In the genomic region with DNA sequence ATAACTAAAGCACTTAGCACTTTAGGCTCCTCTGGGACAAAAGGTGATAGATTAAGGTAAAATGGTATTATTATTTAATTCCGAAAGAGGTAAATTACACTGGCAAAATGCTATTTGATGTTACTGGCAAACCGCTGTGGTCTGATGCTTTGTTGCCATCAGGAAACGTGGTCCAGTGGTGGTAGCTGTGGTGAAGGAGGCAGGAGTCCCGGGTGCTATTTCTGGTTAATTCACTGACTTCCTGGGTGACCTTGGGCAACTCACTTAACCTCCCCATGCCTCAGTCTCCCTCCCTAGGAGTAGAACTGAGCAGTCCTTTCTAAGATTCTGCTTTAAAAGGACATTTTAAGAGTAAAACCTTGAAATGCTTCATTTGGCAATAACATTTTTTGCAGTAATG, we compare ENCODE assay signal across 22 cellular contexts.
"Had no signal": no experiment of that assay in that cellular context is flagged by ENCODE, and none has a peak within 500 bp of the region (broad histone marks: within the 10 kb centered on the region; RNA-seq: fewer than 3 reads in every experiment).

No MANE protein-coding gene starts in this region.

- ATAC-seq: effector memory CD8-positive, alpha-beta T cell; esophagus mucosa; gastrocnemius medialis; heart right ventricle; left cardiac atrium; left lung; left ventricle myocardium superior; lower lobe of right lung; mucosa of descending colon had no signal

- H3K9me3 ChIP-seq: colonic mucosa, esophagus squamous epithelium, gastrocnemius medialis, heart right ventricle, left lung, lower lobe of right lung, mucosa of descending colon had no signal

- H3K36me3 ChIP-seq: colonic mucosa, esophagus squamous epithelium, gastrocnemius medialis, heart right ventricle, left lung, lower lobe of right lung had no signal

- H3K4me3 ChIP-seq: colonic mucosa, esophagus squamous epithelium, gastrocnemius medialis, heart right ventricle, left lung, lower lobe of right lung, mucosa of descending colon had no signal

- DNase-seq: colonic mucosa; cortex of kidney; effector CD8-positive, alpha-beta T cell; effector memory CD8-positive, alpha-beta T cell; endodermal cell; erythroblast; esophagus squamous epithelium; foreskin fibroblast; foreskin melanocyte; gastrocnemius medialis; glutamatergic neuron; head of caudate nucleus; heart right ventricle; hippocampal formation; left cardiac atrium; left lung; left ventricle myocardium superior; lower lobe of right lung; mesenchymal stem cell; mucosa of descending colon had no signal

- H3K27me3 ChIP-seq: colonic mucosa, gastrocnemius medialis, left lung had no signal

- H3K4me1 ChIP-seq: colonic mucosa, esophagus squamous epithelium, gastrocnemius medialis, left lung had no signal

- H3K27ac ChIP-seq: colonic mucosa, epithelial cell of prostate, esophagus squamous epithelium, gastrocnemius medialis, heart right ventricle, left lung, lower lobe of right lung had no signal
